ENCODE assay signal across 9 cellular contexts in the genomic region with DNA sequence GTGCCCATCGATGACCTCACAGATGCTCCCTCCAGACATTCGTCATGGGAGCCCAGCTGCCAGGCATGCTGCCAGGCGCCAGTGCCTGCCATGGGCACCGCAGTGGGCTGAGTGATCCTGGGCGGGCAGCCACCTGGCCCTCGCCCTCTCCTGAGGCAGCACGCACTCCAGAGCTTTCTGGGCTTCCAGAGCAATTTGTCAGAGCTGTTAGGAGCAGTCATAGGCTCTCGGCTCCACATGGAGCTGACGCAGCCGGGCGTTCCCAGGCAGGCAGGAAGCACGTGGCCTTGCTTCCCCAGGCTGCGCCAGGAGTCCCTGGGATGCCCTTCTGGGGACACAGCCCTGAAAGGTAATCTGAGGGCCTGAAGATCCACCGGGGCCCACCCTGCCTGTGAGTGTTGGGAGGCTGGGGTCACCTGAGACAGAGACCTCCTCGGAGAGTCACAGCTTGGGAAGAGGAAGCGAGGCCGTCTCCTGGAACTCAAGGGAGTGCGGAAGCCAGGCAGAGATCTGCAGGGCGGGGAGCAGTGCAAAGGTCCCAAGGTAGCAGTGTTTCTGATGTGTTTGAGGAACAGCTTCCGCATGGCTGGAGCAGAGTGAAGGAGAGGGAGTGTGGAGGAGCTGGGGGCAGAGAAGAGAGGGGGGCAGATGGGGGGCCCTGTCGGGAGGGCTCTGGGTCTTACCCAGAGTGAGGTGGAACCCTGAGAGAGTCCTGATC. TPM values are rescaled to one million over a fixed set of nuclear protein-coding genes. Genes with fewer than 3 reads are reported as not detected.
DNase-seq lines count a peak whose midpoint lies in the region; ATAC-seq and TF ChIP-seq lines count a peak whose summit lies in the region.
"Had no signal": no experiment of that assay in that cellular context is flagged by ENCODE, and none has a peak within 500 bp of the region (broad histone marks: within the 10 kb centered on the region; RNA-seq: fewer than 3 reads in every experiment).

No MANE protein-coding gene starts in this region.

- peaks cover 0 to 12% (median 4%) of the 10 kb centered on the region in 3 donors for H3K4me1 ChIP-seq in esophagus squamous epithelium

- DNase-seq in GM03348 (ENCODE audit: low spot score) (peak; percentile 94), NCI-H510A (lab: John Stamatoyannopoulos, UW) (peak; percentile 27), esophagus squamous epithelium (lab: John Stamatoyannopoulos, UW) (no peak), pons (ENCODE audit: low spot score) (peak; percentile 79), coronary artery (ENCODE audit: low spot score) (no peak), SKM-1 treated with dmso at 0.1 percent for 144 hours (lab: John Stamatoyannopoulos, UW; ENCODE audit: unreplicated experiment) (no peak)
- no peak for DNase-seq in stimulated activated effector memory CD8-positive, alpha-beta T cell treated with anti-CD3 and anti-CD28 coated beads, Interleukin-12 subunit alpha, Interleukin-12 subunit beta, amount 100 ng/mL, for 72 hours (ENCODE audit: low spot score in 2 of 2)
- DNase-seq in activated CD4-positive, alpha-beta T cell treated with anti-CD3 and anti-CD28 coated beads, Interleukin-2, amount 10 ng/mL, durations not matched to agents 24 days and 14 days = no peak

- no peaks in the 10 kb centered on the region for H3K27me3 ChIP-seq in esophagus squamous epithelium

- peaks cover 6% of the 10 kb centered on the region for H3K36me3 Mint-ChIP-seq in stimulated activated effector memory CD8-positive, alpha-beta T cell treated with anti-CD3 and anti-CD28 coated beads, Interleukin-12 subunit alpha, Interleukin-12 subunit beta, amount 100 ng/mL, for 72 hours
- no peaks in the 10 kb centered on the region for H3K36me3 Mint-ChIP-seq in activated CD4-positive, alpha-beta T cell treated with anti-CD3 and anti-CD28 coated beads, Interleukin-2, amount 10 ng/mL, durations not matched to agents 24 days and 14 days (ENCODE audit: low read depth)

- intact Hi-C loops in esophagus squamous epithelium (cut with DNase I) = no loop called here
- intact Hi-C loops in activated CD4-positive, alpha-beta T cell treated with anti-CD3 and anti-CD28 coated beads, Interleukin-2, amount 10 ng/mL, durations not matched to agents 24 days and 14 days (cut with micrococcal nuclease) = no loop called here

- 52 to 81% methylated on average over 6 to 9 of the region's 21 CpGs for WGBS in esophagus squamous epithelium, 2 donors

- no peak overlapping the region for H3K4me3 Mint-ChIP-seq in stimulated activated effector memory CD8-positive, alpha-beta T cell treated with anti-CD3 and anti-CD28 coated beads, Interleukin-12 subunit alpha, Interleukin-12 subunit beta, amount 100 ng/mL, for 72 hours
- H3K4me3 Mint-ChIP-seq in activated CD4-positive, alpha-beta T cell treated with anti-CD3 and anti-CD28 coated beads, Interleukin-2, amount 10 ng/mL, durations not matched to agents 24 days and 14 days = no peak overlapping the region

- H3K36me3 ChIP-seq in esophagus squamous epithelium = peaks cover 0 to 10% (median 0%) of the 10 kb centered on the region in 3 donors

- no peaks in the 10 kb centered on the region for H3K4me1 Mint-ChIP-seq in stimulated activated effector memory CD8-positive, alpha-beta T cell treated with anti-CD3 and anti-CD28 coated beads, Interleukin-12 subunit alpha, Interleukin-12 subunit beta, amount 100 ng/mL, for 72 hours
- no peaks in the 10 kb centered on the region for H3K4me1 Mint-ChIP-seq in activated CD4-positive, alpha-beta T cell treated with anti-CD3 and anti-CD28 coated beads, Interleukin-2, amount 10 ng/mL, durations not matched to agents 24 days and 14 days

- ATAC-seq in stimulated activated effector memory CD8-positive, alpha-beta T cell treated with anti-CD3 and anti-CD28 coated beads, Interleukin-12 subunit alpha, Interleukin-12 subunit beta, amount 100 ng/mL, for 72 hours = no peak

- H3K27ac ChIP-seq in esophagus squamous epithelium (peak overlapping the region in 3 of 4 donors; percentile 47 to 73 (median 71)), coronary artery (no peak overlapping the region)

- H3K27ac Mint-ChIP-seq in stimulated activated effector memory CD8-positive, alpha-beta T cell treated with anti-CD3 and anti-CD28 coated beads, Interleukin-12 subunit alpha, Interleukin-12 subunit beta, amount 100 ng/mL, for 72 hours = no peak overlapping the region
- no peak overlapping the region for H3K27ac Mint-ChIP-seq in activated CD4-positive, alpha-beta T cell treated with anti-CD3 and anti-CD28 coated beads, Interleukin-2, amount 10 ng/mL, durations not matched to agents 24 days and 14 days

- no peaks in the 10 kb centered on the region for H3K9me3 Mint-ChIP-seq in stimulated activated effector memory CD8-positive, alpha-beta T cell treated with anti-CD3 and anti-CD28 coated beads, Interleukin-12 subunit alpha, Interleukin-12 subunit beta, amount 100 ng/mL, for 72 hours
- no peaks in the 10 kb centered on the region for H3K9me3 Mint-ChIP-seq in activated CD4-positive, alpha-beta T cell treated with anti-CD3 and anti-CD28 coated beads, Interleukin-2, amount 10 ng/mL, durations not matched to agents 24 days and 14 days

- no peak overlapping the region for H3K4me3 ChIP-seq in esophagus squamous epithelium
- no peak overlapping the region for H3K4me3 ChIP-seq in coronary artery

- no peaks in the 10 kb centered on the region for H3K9me3 ChIP-seq in esophagus squamous epithelium

- no peak for TF ChIP-seq POLR2A in esophagus squamous epithelium (IDR thresholded peaks at IDR 0.05)

- H3K27me3 Mint-ChIP-seq in activated CD4-positive, alpha-beta T cell treated with anti-CD3 and anti-CD28 coated beads, Interleukin-2, amount 10 ng/mL, durations not matched to agents 24 days and 14 days = no peaks in the 10 kb centered on the region

- no peak for TF ChIP-seq CTCF in esophagus squamous epithelium (IDR thresholded peaks at IDR 0.05)
- TF ChIP-seq CTCF in coronary artery (IDR thresholded peaks at IDR 0.05) = no peak

RNA-seq across cellular contexts. Expression of gene DPF1, which starts 50.5 kb away (rescaled TPM):
- 1 to 10 TPM in 1 of 4 donors, under 1 TPM in 1, not detected in 2; 0.44 to 2.5 TPM for total RNA-seq in esophagus squamous epithelium
- total RNA-seq in activated CD4-positive, alpha-beta T cell treated with anti-CD3 and anti-CD28 coated beads, Interleukin-2, amount 10 ng/mL, durations not matched to agents 24 days and 14 days = 1.8 and 2.0 TPM in 2 replicates
- total RNA-seq: liver had no signal

Comparison
In these comparisons a context has a peak if more than half of its experiments do, and no peak if none do; other contexts are left out.
1. DNase-seq: peak in GM03348 (single experiment), NCI-H510A (single experiment) and pons (single experiment); none in esophagus squamous epithelium (single experiment), coronary artery (single experiment), stimulated activated effector memory CD8-positive, alpha-beta T cell treated with anti-CD3 and anti-CD28 coated beads, Interleukin-12 subunit alpha, Interleukin-12 subunit beta, amount 100 ng/mL, for 72 hours (0 of 2), activated CD4-positive, alpha-beta T cell treated with anti-CD3 and anti-CD28 coated beads, Interleukin-2, amount 10 ng/mL, durations not matched to agents 24 days and 14 days (single experiment) and SKM-1 treated with dmso at 0.1 percent for 144 hours (single experiment).
2. H3K27ac ChIP-seq: peak in esophagus squamous epithelium (3 of 4); none in coronary artery (0 of 2).